In the genomic region with DNA sequence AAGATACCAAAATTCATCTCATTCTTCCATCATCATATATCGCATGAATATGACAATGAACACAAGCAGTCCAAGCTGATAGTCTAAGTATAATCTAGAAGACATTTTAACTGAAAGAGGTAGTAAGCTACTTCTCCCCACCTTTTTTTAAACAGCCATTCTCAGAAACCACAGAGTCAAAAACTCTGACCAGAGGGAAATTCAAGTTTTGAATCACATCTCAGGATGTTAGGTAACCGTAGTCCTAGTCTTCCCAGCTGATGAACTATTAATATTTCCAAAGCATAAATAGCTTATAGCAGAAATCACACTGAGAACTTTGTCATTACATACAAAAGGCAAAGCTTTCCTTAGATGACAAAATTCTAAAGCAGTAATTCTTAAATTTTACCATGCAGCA, we compare ENCODE assay signal across 17 cellular contexts. TPM values are rescaled to one million over a fixed set of nuclear protein-coding genes. Genes with fewer than 3 reads are reported as not detected.
DNase-seq lines count a peak whose midpoint lies in the region; ATAC-seq, FAIRE-seq and TF ChIP-seq lines count a peak whose summit lies in the region.
"Had no signal": no experiment of that assay in that cellular context is flagged by ENCODE, and none has a peak within 500 bp of the region (broad histone marks: within the 10 kb centered on the region; RNA-seq: fewer than 3 reads in every experiment).

No MANE protein-coding gene starts in this region.

- ATAC-seq in GM21423 (IDR thresholded peaks at IDR 0.05; ENCODE audit: unreplicated experiment) = no peak
- ATAC-seq: Panc1, SK-N-SH treated with all-trans-retinoic acid at 6 μM for 48 hours had no signal

- TF ChIP-seq CTCF in esophagus muscularis mucosa (IDR thresholded peaks at IDR 0.05) (no peak), foreskin fibroblast (IDR thresholded peaks at IDR 0.05; ENCODE audit: low read depth, low read length) (no peak)

- H3K4me3 Mint-ChIP-seq in activated CD4-positive, alpha-beta T cell treated with anti-CD3 and anti-CD28 coated beads, Interleukin-2, amount 10 ng/mL, durations not matched to agents 24 days and 14 days = no peak overlapping the region

- H3K4me1 Mint-ChIP-seq in activated CD4-positive, alpha-beta T cell treated with anti-CD3 and anti-CD28 coated beads, Interleukin-2, amount 10 ng/mL, durations not matched to agents 24 days and 14 days = peaks cover 30% of the 10 kb centered on the region

- DNase-seq in activated CD4-positive, alpha-beta T cell treated with anti-CD3 and anti-CD28 coated beads, Interleukin-2, amount 10 ng/mL, durations not matched to agents 24 days and 14 days = no peak
- no peak for DNase-seq in activated CD4-positive, alpha-beta T cell treated with anti-CD3 and anti-CD28 coated beads for 4 hours
- DNase-seq in GM12891 (ENCODE audit: insufficient read length, low spot score) (no peak), KBM-7 (peak; percentile 32), esophagus muscularis mucosa (ENCODE audit: extremely low spot score) (no peak), foreskin fibroblast (no peak)
- no peak for DNase-seq in stimulated activated naive CD4-positive, alpha-beta T cell (lab: John Stamatoyannopoulos, UW)
- DNase-seq: DND-41, GDM1, KG1, NCI-H1105, NCI-H1694 treated with DMSO at 0.1 percent for 48 hours, Right ventricle myocardium superior had no signal

- 55% methylated on average over 2 of the region's 2 CpGs for WGBS in esophagus muscularis mucosa

- H3K4me3 ChIP-seq in esophagus muscularis mucosa (no peak overlapping the region), foreskin fibroblast (ENCODE audit: low read depth in 1 of 2, low read length in 2 of 2) (no peak overlapping the region)

- H3K9me3 Mint-ChIP-seq in activated CD4-positive, alpha-beta T cell treated with anti-CD3 and anti-CD28 coated beads, Interleukin-2, amount 10 ng/mL, durations not matched to agents 24 days and 14 days = peaks cover 3% of the 10 kb centered on the region

- peak overlapping the region in 3 of 4 donors; percentile 32 to 52 (median 32) for H3K27ac ChIP-seq in esophagus muscularis mucosa (replicated peaks in 1 of 4)

- TF ChIP-seq EP300 in esophagus muscularis mucosa (IDR thresholded peaks at IDR 0.05) = no peak

- H3K27me3 ChIP-seq in esophagus muscularis mucosa = no peaks in the 10 kb centered on the region

- H3K27ac Mint-ChIP-seq in activated CD4-positive, alpha-beta T cell treated with anti-CD3 and anti-CD28 coated beads, Interleukin-2, amount 10 ng/mL, durations not matched to agents 24 days and 14 days = peak overlapping the region; percentile 39

- intact Hi-C loops in activated CD4-positive, alpha-beta T cell treated with anti-CD3 and anti-CD28 coated beads, Interleukin-2, amount 10 ng/mL, durations not matched to agents 24 days and 14 days (cut with micrococcal nuclease) = loop anchor here (5.0 kb wide), 1 partner anchor 35 kb away; no protein-coding TSS in a partner anchor
- intact Hi-C loops in esophagus muscularis mucosa (cut with DNase I) = no loop called here

- H3K36me3 ChIP-seq in esophagus muscularis mucosa = no peaks in the 10 kb centered on the region

- no peaks in the 10 kb centered on the region for H3K9me3 ChIP-seq in esophagus muscularis mucosa

- FAIRE-seq in GM12891 (lab: Jason Lieb, UNC) = peak; percentile 47
- FAIRE-seq: A204.1 had no signal

- peaks cover 66 to 100% (median 96%) of the 10 kb centered on the region in 4 donors for H3K4me1 ChIP-seq in esophagus muscularis mucosa

- in situ Hi-C loops in KBM-7 (cut with MboI; ENCODE audit: low pct_unique_long_range_greater_than_20kb, low sequenced_read_pairs) = no loop called here

- TF ChIP-seq POLR2A in GM12891 (IDR thresholded peaks at IDR 0.05; ENCODE audit: low read depth, low read length) = no peak
- TF ChIP-seq POLR2A in esophagus muscularis mucosa (IDR thresholded peaks at IDR 0.05; ENCODE audit: low read depth) = no peak

- H3K36me3 Mint-ChIP-seq in activated CD4-positive, alpha-beta T cell treated with anti-CD3 and anti-CD28 coated beads, Interleukin-2, amount 10 ng/mL, durations not matched to agents 24 days and 14 days (ENCODE audit: low read depth) = peaks cover 15% of the 10 kb centered on the region

- no peaks in the 10 kb centered on the region for H3K27me3 Mint-ChIP-seq in activated CD4-positive, alpha-beta T cell treated with anti-CD3 and anti-CD28 coated beads, Interleukin-2, amount 10 ng/mL, durations not matched to agents 24 days and 14 days

TF ChIP-seq in GM12891, 5 proteins besides CTCF, POLR2A, EP300 and RAD21:
- TF ChIP-seq POU2F2 (IDR thresholded peaks at IDR 0.05; ENCODE audit: low read depth, low read length) (no peak), TAF1 (IDR thresholded peaks at IDR 0.05; ENCODE audit: low read depth, low read length) (no peak), SPI1 (IDR thresholded peaks at IDR 0.05; ENCODE audit: low read depth, low read length) (no peak), POLR2AphosphoS5 (IDR thresholded peaks at IDR 0.05; ENCODE audit: low read depth, low read length) (no peak), PAX5 (IDR thresholded peaks at IDR 0.05; ENCODE audit: insufficient read depth, low read length, severe bottlenecking) (no peak)

RNA-seq across cellular contexts. Expression of gene NPTN, which starts 25.8 kb away (rescaled TPM):
- total RNA-seq in activated CD4-positive, alpha-beta T cell treated with anti-CD3 and anti-CD28 coated beads, Interleukin-2, amount 10 ng/mL, durations not matched to agents 24 days and 14 days = 61.6 and 68.7 TPM in 2 replicates
- polyA plus RNA-seq in GM12891 (2012; ENCODE audit: low read depth, missing spikeins) = 28.6 TPM
- 100 to 1,000 TPM; 218 to 281 (median 246) TPM for total RNA-seq in esophagus muscularis mucosa
